ENCODE assay signal across 19 cellular contexts in the genomic region with DNA sequence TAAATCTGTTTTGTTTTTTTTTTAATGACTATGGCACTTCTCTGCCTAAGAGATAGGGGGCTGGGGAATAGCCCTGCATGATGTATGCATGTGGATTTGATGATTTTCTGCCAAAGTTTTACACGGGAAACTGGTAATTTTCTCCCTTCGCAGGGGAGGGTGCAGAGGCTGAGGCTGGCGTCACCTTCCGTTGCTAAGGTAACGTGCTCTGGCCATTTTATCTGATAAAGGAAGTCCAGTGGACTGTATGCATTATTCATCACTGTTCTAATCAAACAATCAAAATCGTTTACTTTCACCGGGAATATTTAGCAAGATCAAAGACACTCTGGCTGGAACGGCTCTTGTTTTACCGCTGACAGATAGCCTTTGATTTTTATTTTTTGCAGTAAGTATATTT. TPM values are rescaled to one million over a fixed set of nuclear protein-coding genes. Genes with fewer than 3 reads are reported as not detected.
DNase-seq lines count a peak whose midpoint lies in the region; ATAC-seq, FAIRE-seq and TF ChIP-seq lines count a peak whose summit lies in the region.
"Had no signal": no experiment of that assay in that cellular context is flagged by ENCODE, and none has a peak within 500 bp of the region (broad histone marks: within the 10 kb centered on the region; RNA-seq: fewer than 3 reads in every experiment).

No MANE protein-coding gene starts in this region.

- no peak for TF ChIP-seq RAD21 in K562 (CRISPR knock-in tag; conservative IDR thresholded peaks at IDR 0.05 in 1 of 2, IDR thresholded peaks at IDR 0.05 in 1 of 2)

- H3K27me3 ChIP-seq in K562 (ENCODE audit: control insufficient read depth in 2 of 2, insufficient read depth in 2 of 2, low read length in 2 of 2) (0 out of 5 replicates have a peak, but pooled peaks cover 0 to 3% of the 10 kb centered on the region in 2 experiments), heart left ventricle (peaks cover 0 to 58% (median 6%) of the 10 kb centered on the region in 9 donors), SJCRH30 (no peaks in the 10 kb centered on the region)
- H3K27me3 ChIP-seq: body of pancreas, ovary, upper lobe of left lung had no signal

- ATAC-seq in K562 (no peak), heart left ventricle (no peak), GM18520 (IDR thresholded peaks at IDR 0.05; ENCODE audit: unreplicated experiment) (no peak), HG03460 (IDR thresholded peaks at IDR 0.05; ENCODE audit: unreplicated experiment) (no peak)
- ATAC-seq: activated T-cell treated with anti-CD3 and anti-CD28 coated beads, Interleukin-2, amount 50 U/mL, for 4 hours; body of pancreas; esophagus mucosa; T-cell had no signal

- H3K36me3 ChIP-seq in K562 (ENCODE audit: control insufficient read depth, insufficient read depth, low read length) (no peaks in the 10 kb centered on the region), mesodermal cell (ENCODE audit: control insufficient read depth, insufficient read depth, low read length) (no peaks in the 10 kb centered on the region), heart left ventricle (no peaks in the 10 kb centered on the region), SJCRH30 (no peaks in the 10 kb centered on the region)
- H3K36me3 ChIP-seq: ovary, upper lobe of left lung, WERI-Rb-1 had no signal

- H3K4me2 ChIP-seq in K562 (ENCODE audit: insufficient read depth, low read length): no peak overlapping the region

- DNase-seq in DMS53 treated with DMSO at 0.1 percent for 48 hours (lab: John Stamatoyannopoulos, UW; ENCODE audit: unreplicated experiment) (peak; percentile 3), NCI-H2081 treated with DMSO at 0.1 percent for 48 hours (lab: John Stamatoyannopoulos, UW) (peak; percentile 37), K562 (ENCODE audit: extremely low read depth in 1 of 4, low spot score in 3 of 4) (no peak), heart left ventricle (no peak), SJCRH30 (no peak)
- DNase-seq: activated CD4-positive, alpha-beta memory T cell treated with anti-CD3 and anti-CD28 coated beads for 36 hours; activated naive CD4-positive, alpha-beta T cell treated with anti-CD3 and anti-CD28 coated beads, Interleukin-2, amount 50 U/mL, for 16 hours; activated T-cell treated with anti-CD3 and anti-CD28 coated beads, Interleukin-2, amount 50 U/mL, for 4 hours; body of pancreas; KBM-7; NCI-H1092 treated with DMSO at 0.1 percent for 48 hours; ovary; T-cell; upper lobe of left lung; WERI-Rb-1 had no signal

- no peaks in the 10 kb centered on the region for H3K79me2 ChIP-seq in K562 (ENCODE audit: control insufficient read depth, insufficient read depth, low read length)

- H3K27ac ChIP-seq in K562 (ENCODE audit: extremely low read depth, low read depth, low read length) (no peak overlapping the region), mesodermal cell (ENCODE audit: low read depth, low read length, severe bottlenecking) (peak overlapping the region; percentile 50), heart left ventricle (no peak overlapping the region), SJCRH30 (no peak overlapping the region)
- H3K27ac ChIP-seq: body of pancreas, ovary, upper lobe of left lung, WERI-Rb-1 had no signal

- BruUV-seq in K562 (replicated peaks; lab: Mats Ljungman, UMichigan): no TSS peak

- intact Hi-C loops in K562 (cut with micrococcal nuclease): no loop called here
- intact Hi-C loops in heart left ventricle (cut with DNase I): no loop called here

- no peak for FAIRE-seq in K562 (lab: Jason Lieb, UNC)

- TF ChIP-seq EP300 in K562 (IDR thresholded peaks at IDR 0.05; ENCODE audit: low read length): no peak

- H3K4me3 ChIP-seq in K562: no peak overlapping the region
- no peak overlapping the region for H3K4me3 ChIP-seq in mesodermal cell (ENCODE audit: extremely low read depth, insufficient read depth, low read length, poor library complexity, severe bottlenecking)
- H3K4me3 ChIP-seq in heart left ventricle: no peak overlapping the region
- H3K4me3 ChIP-seq in SJCRH30: no peak overlapping the region
- H3K4me3 ChIP-seq: body of pancreas, ovary, upper lobe of left lung had no signal

- no peaks in the 10 kb centered on the region for H3K9me1 ChIP-seq in K562 (ENCODE audit: control insufficient read depth, insufficient read depth, low read length)

- TF ChIP-seq CTCF in K562 (IDR thresholded peaks at IDR 0.05 in 2 of 3, conservative IDR thresholded peaks at IDR 0.05 in 1 of 3; ENCODE audit: insufficient read depth in 2 of 3, low read depth in 1 of 3, low read length in 3 of 3) (no peak), heart left ventricle (IDR thresholded peaks at IDR 0.05) (no peak)

- in situ Hi-C loops in K562 (cut with MboI): no loop called here

- POLR2A ChIA-PET in K562 (lab: Yijun Ruan, JAX): no interaction called here

- no peak overlapping the region for H3K9ac ChIP-seq in K562 (ENCODE audit: insufficient read depth in 1 of 2, low read depth in 2 of 2, low read length in 2 of 2)

- H3K4me1 ChIP-seq in K562 (replicated peaks in 1 of 2; ENCODE audit: control insufficient read depth in 2 of 2, insufficient read depth in 2 of 2, low read length in 2 of 2) (no peaks in the 10 kb centered on the region), mesodermal cell (ENCODE audit: control insufficient read depth, insufficient read depth, low read length, poor library complexity, severe bottlenecking) (peaks cover 3% of the 10 kb centered on the region), heart left ventricle (no peaks in the 10 kb centered on the region), SJCRH30 (no peaks in the 10 kb centered on the region)
- H3K4me1 ChIP-seq: body of pancreas had no signal

- H3K9me3 ChIP-seq in K562 (replicated peaks; ENCODE audit: control insufficient read depth, insufficient read depth, low read depth, low read length) (no peaks in the 10 kb centered on the region), mesodermal cell (ENCODE audit: control insufficient read depth, low read length) (no peaks in the 10 kb centered on the region), heart left ventricle (no peaks in the 10 kb centered on the region), SJCRH30 (replicated peaks) (no peaks in the 10 kb centered on the region)
- H3K9me3 ChIP-seq: body of pancreas, ovary, upper lobe of left lung had no signal

- no peak overlapping the region for H2AFZ ChIP-seq in K562 (ENCODE audit: low read depth, low read length)

- CTCF ChIA-PET in K562 (lab: Yijun Ruan, JAX; ENCODE audit: low intra/inter-chr PET ratio): no interaction called here

- TF ChIP-seq POLR2A in K562 (conservative IDR thresholded peaks at IDR 0.05) (no peak), heart left ventricle (IDR thresholded peaks at IDR 0.05) (no peak)

- 0% methylated on average over 9 of the region's 9 CpGs for WGBS in K562 (ENCODE audit: insufficient coverage, low coverage, missing lambda C conversion rate)
- 93 to 94% methylated on average over 2 to 3 of the region's 9 CpGs for WGBS in mesodermal cell (ENCODE audit: insufficient coverage in 2 of 2), 2 experiments
- 67 to 75% (median 73%) methylated on average over 9 of the region's 9 CpGs for WGBS in heart left ventricle, 4 donors

- H4K20me1 ChIP-seq in K562 (replicated peaks; ENCODE audit: control insufficient read depth, insufficient read depth, low read length): no peaks in the 10 kb centered on the region

TF ChIP-seq in K562, 482 proteins besides CTCF, POLR2A, EP300 and RAD21:
- TF ChIP-seq E4F1 (CRISPR knock-in tag; IDR thresholded peaks at IDR 0.05; ENCODE audit: borderline replicate concordance) (no peak), ZNF165 (CRISPR knock-in tag; IDR thresholded peaks at IDR 0.05; ENCODE audit: borderline replicate concordance) (no peak), GABPB1 (CRISPR knock-in tag; IDR thresholded peaks at IDR 0.05) (no peak), RFX1 (IDR thresholded peaks at IDR 0.05) (peak; percentile 64)

RNA-seq across cellular contexts. Expression of gene PHACTR1, which starts 0.8 kb away (rescaled TPM):
- 17.9 and 22.1 TPM in 2 replicates for total RNA-seq in K562 (2011; cell fraction: chromatin; rRNA removed; ENCODE audit: low replicate concordance)
- 12.0 and 12.5 TPM in 2 replicates for total RNA-seq in K562 (2011; cell fraction: nucleolus; rRNA removed)
- total RNA-seq in K562 (2011; cell fraction: nucleoplasm; rRNA removed): 16.9 and 21.8 TPM in 2 replicates
- total RNA-seq in K562 (2014; rRNA removed) (19.3 and 22.8 TPM in 2 replicates), K562 (2014; rRNA removed; fragmentation: Illumina TruSeq; extraction: Trizol) (13.9 and 17.9 TPM in 2 replicates), K562 (2015; rRNA removed; fragmentation: Illumina TruSeq; extraction: Trizol) (22.0 and 27.5 TPM in 2 replicates), K562 (2021) (19.7 and 25.3 TPM in 2 replicates), heart left ventricle (100 to 1,000 TPM in 4 of 9 donors, 10 to 100 TPM in 5; 64.0 to 238 (median 88.2) TPM)
- polyA plus RNA-seq in K562 (2011; rRNA removed) (11.5 and 13.0 TPM in 2 replicates), K562 (2014; fragmentation: Illumina TruSeq; extraction: Trizol) (20.6 and 23.4 TPM in 2 replicates), K562 (2014; fragmentation: Nextera tagmentation; extraction: Ambion mirVana) (10 to 100 TPM; 23.6 to 32.6 TPM), K562 (2014; rRNA removed) (12.8 and 13.6 TPM in 2 replicates), heart left ventricle (10 to 100 TPM; 21.2 to 21.8 TPM)
- 4.3 and 7.3 TPM in 2 replicates for polyA plus RNA-seq in K562 (2011; cell fraction: cytosol; rRNA removed)
- 12.3 and 12.5 TPM in 2 replicates for polyA plus RNA-seq in K562 (2011; cell fraction: nucleus; rRNA removed)
- polyA plus RNA-seq in K562 (2012): 11.6 and 24.0 TPM in 2 replicates
- 25.3 and 30.3 TPM in 2 replicates for polyA minus RNA-seq in K562 (2011; rRNA and poly(A)+ RNA removed)
- polyA minus RNA-seq in K562 (2011; cell fraction: cytosol; rRNA and poly(A)+ RNA removed): 15.2 and 18.7 TPM in 2 replicates
- 7.9 and 14.4 TPM in 2 replicates for polyA minus RNA-seq in K562 (2011; cell fraction: nucleus; rRNA and poly(A)+ RNA removed)
- 6.9 TPM for polyA plus RNA-seq in mesodermal cell (2013, experiment 1 of 2)
- 6.4 TPM for polyA plus RNA-seq in mesodermal cell (2013, experiment 2 of 2)
- 0.14 and 0.20 TPM in 2 replicates for total RNA-seq in SJCRH30 (2014; rRNA removed; shearing (Covaris generic))
- total RNA-seq: activated CD4-positive, alpha-beta memory T cell treated with anti-CD3 and anti-CD28 coated beads for 36 hours had no signal

Comparison
In these comparisons a context has a peak if more than half of its experiments do, and no peak if none do; other contexts are left out.
1. DNase-seq: peak in DMS53 treated with DMSO at 0.1 percent for 48 hours (single experiment) and NCI-H2081 treated with DMSO at 0.1 percent for 48 hours (single experiment); none in K562 (0 of 4), heart left ventricle (0 of 5) and SJCRH30 (0 of 2).
2. RNA of gene PHACTR1, which starts 0.8 kb away (total RNA-seq): 64.0 to 238 TPM in heart left ventricle and 12.0 to 27.5 TPM in K562; 0.14 to 0.20 TPM in SJCRH30; every median in the first group is over 10 times any median in the second.